In the genomic region with DNA sequence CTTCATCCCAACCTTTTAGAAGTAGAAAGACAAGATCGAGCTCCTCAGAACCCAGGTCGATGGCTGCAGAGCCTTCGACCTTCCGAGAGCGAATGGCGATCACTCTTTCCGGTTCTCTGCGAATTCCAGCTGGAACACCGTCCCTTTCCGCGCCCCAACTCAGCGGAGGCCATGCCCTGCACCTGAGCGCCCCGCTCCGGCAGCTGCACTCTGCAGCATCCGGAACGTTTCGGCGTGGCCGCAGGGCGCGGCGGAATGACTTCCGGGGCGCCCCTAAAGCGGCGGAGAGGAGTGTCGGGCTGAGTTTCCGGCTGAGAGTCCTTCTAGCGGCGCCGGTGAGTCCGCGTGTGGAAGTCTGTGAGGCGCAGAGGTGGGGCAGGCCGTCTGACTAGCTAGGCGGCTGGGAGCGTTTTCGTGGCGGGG, we compare ENCODE assay signal across 8 cellular contexts. TPM values are rescaled to one million over a fixed set of nuclear protein-coding genes. Genes with fewer than 3 reads are reported as not detected.
DNase-seq lines count a peak whose midpoint lies in the region; ATAC-seq and TF ChIP-seq lines count a peak whose summit lies in the region.
"Not testable (repeated sequence)": the region's sequence is repeated elsewhere in the genome, so short reads cannot be mapped to it uniquely, and the experiment has no call there.

Gene GTF2H2C (plus strand): TSS at position 284 of the 423 bp plus-strand sequence. CDS start 4,942 bp downstream, outside the sequence.

- H3K9me3 ChIP-seq in BLaER1; SK-N-MC (ENCODE audit: low read depth, low read length); mucosa of descending colon: not testable (repeated sequence)

- H3K4me2 ChIP-seq in BLaER1 = peak within 1 kb of the TSS; percentile 69

- not testable (repeated sequence) for H3K27ac ChIP-seq in BLaER1, SK-N-MC

- H4K20me1 ChIP-seq in BLaER1 = not testable (repeated sequence)

- peak; percentile 30 for TF ChIP-seq CTCF in mucosa of descending colon (IDR thresholded peaks at IDR 0.05)

- ATAC-seq in GM19395 (IDR thresholded peaks at IDR 0.05; ENCODE audit: unreplicated experiment) (peak; percentile 96), HG03139 (IDR thresholded peaks at IDR 0.05; ENCODE audit: unreplicated experiment) (peak; percentile 97), mucosa of descending colon (peak; percentile 99)

- H3K36me3 ChIP-seq in BLaER1; SK-N-MC (ENCODE audit: insufficient read depth, low read length); mucosa of descending colon (ENCODE audit: low read depth): not testable (repeated sequence)

- H3K9ac ChIP-seq in BLaER1 = not testable (repeated sequence)
- H3K9ac ChIP-seq in SK-N-MC (ENCODE audit: insufficient read length) = peak within 1 kb of the TSS; percentile 65

- H3K4me3 ChIP-seq in BLaER1 (peak within 1 kb of the TSS; percentile 61), SK-N-MC (peak within 1 kb of the TSS; percentile 72)
- not testable (repeated sequence) for H3K4me3 ChIP-seq in mucosa of descending colon

- H3K4me1 ChIP-seq in BLaER1; mucosa of descending colon (ENCODE audit: low read depth): not testable (repeated sequence)

- not testable (repeated sequence) for H3K27me3 ChIP-seq in BLaER1

- intact Hi-C loops in mucosa of descending colon (cut with DNase I, micrococcal nuclease) = not testable (repeated sequence)

- DNase-seq in SK-N-MC (ENCODE audit: low read depth, low spot score) = not testable (repeated sequence)
- peak; percentile 59 for DNase-seq in activated gamma-delta T cell treated with anti-CD3 and anti-CD28 coated beads, Interleukin-2, amount 50 U/mL, for 16 hours (ENCODE audit: low read depth)
- DNase-seq in fibroblast of gingiva (ENCODE audit: low read depth) (peak; percentile 67), mucosa of descending colon (peak; percentile 88)
- peak; percentile 57 to 72 for DNase-seq in stimulated activated CD4-positive, alpha-beta T cell treated with anti-CD3 and anti-CD28 coated beads, Interleukin-4, amount 100 ng/mL, for 4 hours

RNA-seq across cellular contexts. Expression of gene GTF2H2C, which starts in this region (rescaled TPM):
- 10 to 100 TPM; 25.7 to 39.1 (median 26.4) TPM for total RNA-seq in mucosa of descending colon
